Comparison of ENCODE assay signal across 8 cellular contexts in genomic region chr17:4709794-4710692, GRCh38. TPM values are rescaled to one million over a fixed set of nuclear protein-coding genes. Genes with fewer than 3 reads are reported as not detected.
DNase-seq lines count a peak whose midpoint lies in the region; ATAC-seq lines count a peak whose summit lies in the region.

TSS of gene ARRB2 (plus strand) at chr17:4710632. CDS start at chr17:4710722, 90 bp downstream.

- H3K4me1 Mint-ChIP-seq in activated CD8-positive, alpha-beta memory T cell treated with anti-CD3 and anti-CD28 coated beads, Interleukin-2, amount 10 ng/mL, durations not matched to agents 7 days and 5 days, result peaks cover 61% of the 10 kb centered on the region

- peak within 1 kb of the TSS; percentile 95 for H3K4me3 Mint-ChIP-seq in activated CD8-positive, alpha-beta memory T cell treated with anti-CD3 and anti-CD28 coated beads, Interleukin-2, amount 10 ng/mL, durations not matched to agents 7 days and 5 days

- H3K27me3 ChIP-seq in endocrine pancreas (ENCODE audit: control insufficient read depth, insufficient read depth, low read length), result no peaks in the 10 kb centered on the region

- peak within 1 kb of the TSS; percentile 54 for H3K9ac ChIP-seq in endocrine pancreas (ENCODE audit: control insufficient read depth, insufficient read depth, low read length)

- H3K36me3 ChIP-seq in endocrine pancreas (ENCODE audit: control insufficient read depth, insufficient read depth, low read length), result no peaks in the 10 kb centered on the region

- in situ Hi-C loops in Caki2 (cut with HindIII; ENCODE audit: low pct_unique_long_range_greater_than_20kb, low sequenced_read_pairs), result no loop called here

- H3K4me3 ChIP-seq in endocrine pancreas (ENCODE audit: control insufficient read depth, insufficient read depth, low read length), result peak within 1 kb of the TSS; percentile 43

- no peaks in the 10 kb centered on the region for H3K9me3 Mint-ChIP-seq in activated CD8-positive, alpha-beta memory T cell treated with anti-CD3 and anti-CD28 coated beads, Interleukin-2, amount 10 ng/mL, durations not matched to agents 7 days and 5 days (ENCODE audit: low read depth)

- DNase-seq in Caki2 (ENCODE audit: low read depth), result peak; percentile 97
- DNase-seq in HUDEP-2 (lab: John Stamatoyannopoulos, UW; ENCODE audit: unreplicated experiment in 76 of 76), result peak in 75 of 76 experiments; percentile 64 to 98 (median 96)
- peak; percentile 96 for DNase-seq in NOMO-1 treated with dmso at 0.1 percent for 144 hours (lab: John Stamatoyannopoulos, UW; ENCODE audit: unreplicated experiment)
- DNase-seq in activated CD8-positive, alpha-beta memory T cell treated with anti-CD3 and anti-CD28 coated beads, Interleukin-2, amount 10 ng/mL, durations not matched to agents 7 days and 5 days, result peak; percentile 99
- DNase-seq in mesenteric fat pad (ENCODE audit: low spot score), result peak; percentile 99
- DNase-seq in stimulated activated CD8-positive, alpha-beta memory T cell treated with anti-CD3 and anti-CD28 coated beads, Interleukin-15, amount 100 ng/mL, for 24 hours (ENCODE audit: low read depth), result peak; percentile 93

- peak; percentile 69 for ATAC-seq in GM21367 (IDR thresholded peaks at IDR 0.05; ENCODE audit: unreplicated experiment)
- peak; percentile 85 for ATAC-seq in activated CD8-positive, alpha-beta memory T cell treated with anti-CD3 and anti-CD28 coated beads, Interleukin-2, amount 10 ng/mL, durations not matched to agents 7 days and 5 days

- no peaks in the 10 kb centered on the region for H3K27me3 Mint-ChIP-seq in activated CD8-positive, alpha-beta memory T cell treated with anti-CD3 and anti-CD28 coated beads, Interleukin-2, amount 10 ng/mL, durations not matched to agents 7 days and 5 days

- no peaks in the 10 kb centered on the region for H3K9me3 ChIP-seq in endocrine pancreas (ENCODE audit: control insufficient read depth, low read length)

- peak within 1 kb of the TSS; percentile 97 for H3K27ac Mint-ChIP-seq in activated CD8-positive, alpha-beta memory T cell treated with anti-CD3 and anti-CD28 coated beads, Interleukin-2, amount 10 ng/mL, durations not matched to agents 7 days and 5 days

- CTCF ChIA-PET in activated CD8-positive, alpha-beta memory T cell treated with anti-CD3 and anti-CD28 coated beads, Interleukin-2, amount 10 ng/mL, durations not matched to agents 7 days and 5 days (lab: Charles Lee), result interaction anchor here (0.8 to 4.0 kb wide), 25 partner anchors 9 to 240 kb away, joined by 3 to 39 read pairs (median 5); partner anchors contain the start of genes C17orf107, CHRNE, GLTPD2 and MED11

- H3K36me3 Mint-ChIP-seq in activated CD8-positive, alpha-beta memory T cell treated with anti-CD3 and anti-CD28 coated beads, Interleukin-2, amount 10 ng/mL, durations not matched to agents 7 days and 5 days, result peaks cover 27% of the 10 kb centered on the region

- H3K4me1 ChIP-seq in endocrine pancreas (ENCODE audit: control insufficient read depth, insufficient read depth, low read length), result no peaks in the 10 kb centered on the region

RNA-seq across cellular contexts. Expression of gene ARRB2, which starts in this region (rescaled TPM):
- 14.6 and 17.1 TPM in 2 replicates for total RNA-seq in Caki2 (2014; rRNA removed; shearing (Covaris generic); ENCODE audit: low replicate concordance)
- total RNA-seq in activated CD8-positive, alpha-beta memory T cell treated with anti-CD3 and anti-CD28 coated beads, Interleukin-2, amount 10 ng/mL, durations not matched to agents 7 days and 5 days, result 100 to 1,000 TPM; 348 to 365 TPM
- total RNA-seq in mesenteric fat pad, result 131 TPM

Comparison
In these comparisons a context has a peak if more than half of its experiments do, and no peak if none do; other contexts are left out.
1. Peak in every context shown above with its lines: DNase-seq, ATAC-seq and H3K4me3 ChIP-seq.